Comparison of ENCODE assay signal across 12 cellular contexts in the genomic region with DNA sequence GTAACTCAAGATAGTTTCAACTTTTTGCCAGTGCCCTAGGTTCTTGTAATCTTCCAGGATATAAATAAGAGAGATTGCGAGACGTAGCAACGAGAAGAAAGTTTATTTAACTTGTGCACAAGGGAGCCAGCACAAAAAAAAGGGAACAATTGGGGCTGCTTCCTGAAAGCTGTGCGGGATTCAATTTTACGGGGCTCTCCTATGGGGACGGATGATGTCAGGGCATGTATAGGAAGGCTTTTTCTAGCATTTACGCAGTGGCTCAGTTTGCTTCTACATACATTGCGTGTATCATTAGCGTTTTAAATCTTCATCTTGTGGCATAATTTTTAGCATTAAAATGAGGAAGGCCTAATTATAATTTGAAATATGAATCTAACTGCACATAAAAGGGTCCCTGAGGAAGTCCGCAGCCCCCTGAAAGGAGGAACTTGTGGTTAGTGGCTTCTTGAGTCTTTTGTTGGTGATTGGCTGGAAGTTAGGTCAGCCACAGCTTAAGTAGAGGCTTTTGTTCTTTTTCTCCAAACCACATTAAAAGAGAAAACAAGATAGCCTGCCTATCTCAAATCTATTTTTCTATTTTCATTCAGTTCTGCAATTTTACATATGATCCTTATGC.
DNase-seq lines count a peak whose midpoint lies in the region; ATAC-seq and TF ChIP-seq lines count a peak whose summit lies in the region.
"Had no signal": no experiment of that assay in that cellular context is flagged by ENCODE, and none has a peak within 500 bp of the region (broad histone marks: within the 10 kb centered on the region; RNA-seq: fewer than 3 reads in every experiment).

No MANE protein-coding gene starts in this region.

- POLR2A ChIA-PET in WTC11 (lab: Charles Lee): no interaction called here

- H3K9me3 Mint-ChIP-seq in WTC11: no peaks in the 10 kb centered on the region

- no peak overlapping the region for H3K4me3 Mint-ChIP-seq in WTC11

- H3K4me1 Mint-ChIP-seq in WTC11: peaks cover 8% of the 10 kb centered on the region

- H3K36me3 Mint-ChIP-seq in WTC11: no peaks in the 10 kb centered on the region

- DNase-seq in GDM1 (lab: John Stamatoyannopoulos, UW): peak; percentile 60
- DNase-seq in WTC11 (ENCODE audit: low spot score): no peak
- no peak for DNase-seq in HPDE6-E6E7 (ENCODE audit: extremely low spot score)
- DNase-seq in middle frontal gyrus (ENCODE audit: extremely low spot score, low spot score): no peak
- DNase-seq in 8988T: no peak
- DNase-seq: cerebellar nuclear complex, MG63, NCI-H82 had no signal

- H3K27me3 Mint-ChIP-seq in WTC11 (ENCODE audit: low read depth): no peaks in the 10 kb centered on the region

- no peak for TF ChIP-seq CTCF in WTC11 (IDR thresholded peaks at IDR 0.05)

- peak overlapping the region; percentile 80 for H3K27ac Mint-ChIP-seq in WTC11

- peak; percentile 50 for ATAC-seq in GM21723 (IDR thresholded peaks at IDR 0.05; ENCODE audit: unreplicated experiment)
- ATAC-seq in HG03575 (IDR thresholded peaks at IDR 0.05; ENCODE audit: extremely low read depth, insufficient number of reproducible peaks, low FRiP score, unreplicated experiment): peak; percentile 41
- ATAC-seq in WTC11: no peak; the same call in 1 of the 2 replicates
- ATAC-seq in HG02970 (IDR thresholded peaks at IDR 0.05; ENCODE audit: low FRiP score, unreplicated experiment): no peak
- ATAC-seq: left lobe of liver had no signal

- CTCF ChIA-PET in WTC11 (lab: Charles Lee): no interaction called here

TF ChIP-seq in WTC11, 78 proteins besides CTCF, POLR2A, EP300 and RAD21:
- no peak for TF ChIP-seq TEAD4 (CRISPR knock-in tag; IDR thresholded peaks at IDR 0.05)
- TF ChIP-seq ZNF263 (CRISPR knock-in tag; IDR thresholded peaks at IDR 0.05; ENCODE audit: low read depth): no peak
- TF ChIP-seq RORB (CRISPR knock-in tag; IDR thresholded peaks at IDR 0.05): no peak
- TF ChIP-seq, protein P1, sequence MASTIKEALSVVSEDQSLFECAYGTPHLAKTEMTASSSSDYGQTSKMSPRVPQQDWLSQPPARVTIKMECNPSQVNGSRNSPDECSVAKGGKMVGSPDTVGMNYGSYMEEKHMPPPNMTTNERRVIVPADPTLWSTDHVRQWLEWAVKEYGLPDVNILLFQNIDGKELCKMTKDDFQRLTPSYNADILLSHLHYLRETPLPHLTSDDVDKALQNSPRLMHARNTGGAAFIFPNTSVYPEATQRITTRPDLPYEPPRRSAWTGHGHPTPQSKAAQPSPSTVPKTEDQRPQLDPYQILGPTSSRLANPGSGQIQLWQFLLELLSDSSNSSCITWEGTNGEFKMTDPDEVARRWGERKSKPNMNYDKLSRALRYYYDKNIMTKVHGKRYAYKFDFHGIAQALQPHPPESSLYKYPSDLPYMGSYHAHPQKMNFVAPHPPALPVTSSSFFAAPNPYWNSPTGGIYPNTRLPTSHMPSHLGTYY (CRISPR knock-in tag; IDR thresholded peaks at IDR 0.05): no peak

Comparison
In these comparisons a context has a peak if more than half of its experiments do, and no peak if none do; other contexts are left out.
1. ATAC-seq: peak in GM21723 (single experiment) and HG03575 (single experiment); none in WTC11 (single experiment) and HG02970 (single experiment).